Comparison of ENCODE assay signal across 14 cellular contexts in the genomic region with DNA sequence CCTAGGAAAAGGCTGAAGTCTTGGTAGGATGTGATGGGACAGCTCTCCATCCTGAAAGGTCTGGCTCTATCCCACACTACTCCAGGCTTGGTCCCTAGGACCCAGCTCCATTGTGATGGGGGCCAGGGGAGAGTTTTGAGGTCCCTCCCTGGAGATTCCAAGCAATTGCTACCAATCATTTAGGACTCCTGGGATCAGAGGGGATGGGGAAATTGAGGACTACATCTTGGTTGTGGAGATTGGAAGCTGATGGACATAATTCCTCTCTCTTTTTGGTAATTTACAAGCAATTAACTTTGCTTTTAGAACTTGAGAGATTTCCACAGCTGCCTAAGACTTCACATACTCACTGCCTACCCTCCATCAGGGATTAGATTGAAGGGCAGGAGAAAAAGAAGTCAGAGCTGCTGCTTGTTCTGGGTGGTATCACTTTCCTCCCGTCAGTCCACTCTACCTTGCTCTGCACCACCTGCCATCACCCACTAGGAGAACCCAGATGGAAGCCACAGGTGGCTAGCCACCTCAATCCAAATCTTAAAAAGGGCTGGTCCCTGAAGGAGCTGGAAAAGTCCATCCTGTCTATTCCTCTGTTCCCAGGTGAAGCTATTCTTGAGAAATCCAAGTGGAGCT. TPM values are rescaled to one million over a fixed set of nuclear protein-coding genes. Genes with fewer than 3 reads are reported as not detected.
A peak's percentile ranks its signal among the peaks of the same experiment; 100 is the strongest.
DNase-seq lines count a peak whose midpoint lies in the region; ATAC-seq and TF ChIP-seq lines count a peak whose summit lies in the region.
"Had no signal": no experiment of that assay in that cellular context is flagged by ENCODE, and none has a peak within 500 bp of the region (broad histone marks: within the 10 kb centered on the region; RNA-seq: fewer than 3 reads in every experiment).

No MANE protein-coding gene starts in this region.

- peak overlapping the region; percentile 78 for H3K27ac Mint-ChIP-seq in activated naive CD4-positive, alpha-beta T cell treated with anti-CD3 and anti-CD28 coated beads, Interleukin-2, amount 10 ng/mL, durations not matched to agents 7 days and 5 days

- intact Hi-C loops in sigmoid colon (cut with DNase I): no loop called here

- peaks cover 19% of the 10 kb centered on the region for H3K79me2 ChIP-seq in Loucy (ENCODE audit: insufficient read depth, low read length)

- H3K9ac ChIP-seq in Loucy (ENCODE audit: low read depth, low read length, poor library complexity, severe bottlenecking): no peak overlapping the region
- H3K9ac ChIP-seq: KMS-11 had no signal

- peaks cover 4% of the 10 kb centered on the region for H3K27me3 Mint-ChIP-seq in activated naive CD4-positive, alpha-beta T cell treated with anti-CD3 and anti-CD28 coated beads, Interleukin-2, amount 10 ng/mL, durations not matched to agents 7 days and 5 days

- no peaks in the 10 kb centered on the region for H3K9me3 Mint-ChIP-seq in activated naive CD4-positive, alpha-beta T cell treated with anti-CD3 and anti-CD28 coated beads, Interleukin-2, amount 10 ng/mL, durations not matched to agents 7 days and 5 days

- TF ChIP-seq CTCF in Loucy (conservative IDR thresholded peaks at IDR 0.05; ENCODE audit: low read length): no peak
- TF ChIP-seq CTCF in sigmoid colon (IDR thresholded peaks at IDR 0.05): no peak
- TF ChIP-seq CTCF in GM10248 (IDR thresholded peaks at IDR 0.05; ENCODE audit: control extremely low read depth, extremely low read depth, low read depth, missing control alignments): no peak

- in situ Hi-C loops in HAP-1 (cut with MboI; ENCODE audit: low sequenced_read_pairs): no loop called here

- peak; percentile 6 to 7 for ATAC-seq in activated CD4-positive, CD25-positive, alpha-beta regulatory T cell treated with anti-CD3 and anti-CD28 coated beads, Interleukin-2, amount 50 U/mL, for 24 hours
- ATAC-seq in HG03520 (IDR thresholded peaks at IDR 0.05; ENCODE audit: unreplicated experiment): no peak
- ATAC-seq: left lobe of liver had no signal

- no peak for TF ChIP-seq EP300 in sigmoid colon (IDR thresholded peaks at IDR 0.05)

- CTCF ChIA-PET in activated naive CD4-positive, alpha-beta T cell treated with anti-CD3 and anti-CD28 coated beads, Interleukin-2, amount 10 ng/mL, durations not matched to agents 7 days and 5 days (lab: Charles Lee): interaction anchor here (0.8 to 5.4 kb wide), 10 partner anchors 9 to 94 kb away, joined by 3 to 31 read pairs (median 8); a partner anchor contains a TSS
- CTCF ChIA-PET in GM10248 (lab: Yijun Ruan, JAX): interaction anchor here (0.7 to 6.5 kb wide), 18 partner anchors 10 to 301 kb away, joined by 3 to 62 read pairs (median 6); a partner anchor contains a TSS

- peaks cover 16% of the 10 kb centered on the region for H4K20me1 ChIP-seq in Loucy (ENCODE audit: insufficient read depth, low read length, poor library complexity, severe bottlenecking)

- no peak overlapping the region for H2AFZ ChIP-seq in Loucy (ENCODE audit: low read length)

- H3K36me3 ChIP-seq in Loucy (ENCODE audit: insufficient read depth, low read length): peaks cover 25% of the 10 kb centered on the region; the same call in 1 of the 2 replicates
- H3K36me3 ChIP-seq in sigmoid colon: peaks cover 12 to 28% (median 18%) of the 10 kb centered on the region in 4 donors
- peaks cover 7% of the 10 kb centered on the region for H3K36me3 ChIP-seq in HAP-1 (replicated peaks)

- no peaks in the 10 kb centered on the region for H3F3A ChIP-seq in Loucy (ENCODE audit: low read depth)

- TF ChIP-seq POLR2A in sigmoid colon (IDR thresholded peaks at IDR 0.05): no peak

- H3K4me2 ChIP-seq in Loucy (ENCODE audit: low read depth, low read length, poor library complexity, severe bottlenecking): peak overlapping the region; percentile 25
- H3K4me2 ChIP-seq: KMS-11, smooth muscle cell had no signal

- no peaks in the 10 kb centered on the region for H3K9me2 ChIP-seq in Loucy (replicated peaks; ENCODE audit: low read depth, low read length)

- no peaks in the 10 kb centered on the region for H3K27me3 ChIP-seq in Loucy (ENCODE audit: insufficient read depth, low read length, poor library complexity, severe bottlenecking)
- no peaks in the 10 kb centered on the region for H3K27me3 ChIP-seq in sigmoid colon
- no peaks in the 10 kb centered on the region for H3K27me3 ChIP-seq in HAP-1 (ENCODE audit: low read depth)

- H3K4me1 ChIP-seq in Loucy (ENCODE audit: insufficient read depth, low read length, poor library complexity, severe bottlenecking) (peaks cover 17% of the 10 kb centered on the region), sigmoid colon (peaks cover 0 to 33% (median 22%) of the 10 kb centered on the region in 4 donors), HAP-1 (no peaks in the 10 kb centered on the region)

- peaks cover 83% of the 10 kb centered on the region for H3K4me1 Mint-ChIP-seq in activated naive CD4-positive, alpha-beta T cell treated with anti-CD3 and anti-CD28 coated beads, Interleukin-2, amount 10 ng/mL, durations not matched to agents 7 days and 5 days

- no peak overlapping the region for H3K4me3 ChIP-seq in Loucy (ENCODE audit: low read length, poor library complexity, severe bottlenecking)
- no peak overlapping the region for H3K4me3 ChIP-seq in sigmoid colon
- H3K4me3 ChIP-seq in HAP-1: no peak overlapping the region
- H3K4me3 ChIP-seq: smooth muscle cell had no signal

- H3K36me3 Mint-ChIP-seq in activated naive CD4-positive, alpha-beta T cell treated with anti-CD3 and anti-CD28 coated beads, Interleukin-2, amount 10 ng/mL, durations not matched to agents 7 days and 5 days: peaks cover 37% of the 10 kb centered on the region

- no peak for DNase-seq in activated CD4-positive, CD25-positive, alpha-beta regulatory T cell (lab: John Stamatoyannopoulos, UW)
- peak; percentile 45 for DNase-seq in activated naive CD4-positive, alpha-beta T cell treated with anti-CD3 and anti-CD28 coated beads, Interleukin-2, amount 10 ng/mL, durations not matched to agents 7 days and 5 days
- DNase-seq in sigmoid colon: peak; percentile 19
- DNase-seq in HAP-1 (ENCODE audit: low spot score in 2 of 2): no peak
- no peak for DNase-seq in GM10248 (ENCODE audit: extremely low spot score)
- DNase-seq: amniotic stem cell, glutamatergic neuron, NCI-H2171 treated with DMSO at 0.1 percent for 48 hours had no signal

- WGBS in sigmoid colon, 2 donors: 75 to 86% methylated on average over 1 of the region's 1 CpG

- no peak overlapping the region for H3K4me3 Mint-ChIP-seq in activated naive CD4-positive, alpha-beta T cell treated with anti-CD3 and anti-CD28 coated beads, Interleukin-2, amount 10 ng/mL, durations not matched to agents 7 days and 5 days

- peak overlapping the region in 1 of 4 donors; percentile 9 for H3K27ac ChIP-seq in sigmoid colon
- H3K27ac ChIP-seq: KMS-11 had no signal

- POLR2A ChIA-PET in GM10248 (lab: Yijun Ruan, JAX): interaction anchor here (0.5 to 7.9 kb wide), 14 partner anchors 8 to 1245 kb away, joined by 3 to 132 read pairs (median 6); a partner anchor contains a TSS

- no peaks in the 10 kb centered on the region for H3K9me3 ChIP-seq in Loucy (ENCODE audit: insufficient read depth, low read depth, low read length)
- no peaks in the 10 kb centered on the region for H3K9me3 ChIP-seq in sigmoid colon
- H3K9me3 ChIP-seq in HAP-1: no peaks in the 10 kb centered on the region

RNA-seq across cellular contexts. Expression of a gene that starts 10.6 kb away (rescaled TPM):
- total RNA-seq in sigmoid colon: 100 to 1,000 TPM in 1 of 4 donors, 10 to 100 TPM in 3; 15.3 to 124 (median 22.7) TPM
- 100 to 1,000 TPM in 1 of 3 donors, 10 to 100 TPM in 2; 37.2 to 169 (median 70.5) TPM for polyA plus RNA-seq in sigmoid colon

Comparison
In these comparisons a context has a peak if more than half of its experiments do, and no peak if none do; other contexts are left out.
1. DNase-seq: peak in activated naive CD4-positive, alpha-beta T cell treated with anti-CD3 and anti-CD28 coated beads, Interleukin-2, amount 10 ng/mL, durations not matched to agents 7 days and 5 days (single experiment) and sigmoid colon (single experiment); none in activated CD4-positive, CD25-positive, alpha-beta regulatory T cell (0 of 4), HAP-1 (0 of 2) and GM10248 (single experiment).